In genomic region chr15:77528290-77528967, GRCh38 we compare ENCODE assay signal across 21 cellular contexts.
DNase-seq lines count a peak whose midpoint lies in the region; ATAC-seq, FAIRE-seq and TF ChIP-seq lines count a peak whose summit lies in the region.
"Had no signal": no experiment of that assay in that cellular context is flagged by ENCODE, and none has a peak within 500 bp of the region (broad histone marks: within the 10 kb centered on the region; RNA-seq: fewer than 3 reads in every experiment).

No MANE protein-coding gene starts in this region.

- H3K36me3 ChIP-seq in endodermal cell (ENCODE audit: control insufficient read depth, insufficient read depth, low read length) (no peaks in the 10 kb centered on the region), mesodermal cell (ENCODE audit: control insufficient read depth, insufficient read depth, low read length) (no peaks in the 10 kb centered on the region), upper lobe of right lung (no peaks in the 10 kb centered on the region), kidney (ENCODE audit: control insufficient read depth in 1 of 2, insufficient read depth in 2 of 2, low read length in 2 of 2) (no peaks in the 10 kb centered on the region)
- H3K36me3 ChIP-seq in effector memory CD4-positive, alpha-beta T cell (ENCODE audit: control insufficient read depth, insufficient read depth, low read length): no peaks in the 10 kb centered on the region
- H3K36me3 ChIP-seq: adrenal gland, tibial nerve had no signal

- H3K36me3 Mint-ChIP-seq in activated naive CD8-positive, alpha-beta T cell treated with anti-CD3 and anti-CD28 coated beads, Interleukin-2, amount 10 ng/mL, durations not matched to agents 7 days and 5 days: no peaks in the 10 kb centered on the region
- no peaks in the 10 kb centered on the region for H3K36me3 Mint-ChIP-seq in activated naive CD8-positive, alpha-beta T cell treated with anti-CD3 and anti-CD28 coated beads, Interleukin-2, amount 50 U/mL, for 24 hours (ENCODE audit: low read depth)
- no peaks in the 10 kb centered on the region for H3K36me3 Mint-ChIP-seq in endodermal cell (ENCODE audit: low read depth)
- H3K36me3 Mint-ChIP-seq: activated CD8-positive, alpha-beta memory T cell treated with anti-CD3 and anti-CD28 coated beads, Interleukin-2, amount 10 ng/mL, durations not matched to agents 7 days and 5 days; CD4-positive, CD25-positive, alpha-beta regulatory T cell; immature natural killer cell had no signal

- intact Hi-C loops in upper lobe of right lung (cut with DNase I) (no loop called here), kidney (cut with DNase I) (no loop called here)

- peaks cover 6% of the 10 kb centered on the region for H3K27me3 ChIP-seq in endodermal cell (ENCODE audit: control insufficient read depth, insufficient read depth, low read length, poor library complexity, severe bottlenecking)
- no peaks in the 10 kb centered on the region for H3K27me3 ChIP-seq in upper lobe of right lung
- H3K27me3 ChIP-seq in effector memory CD4-positive, alpha-beta T cell (replicated peaks; ENCODE audit: control insufficient read depth, insufficient read depth, low read length, poor library complexity, severe bottlenecking): no peaks in the 10 kb centered on the region
- H3K27me3 ChIP-seq: adrenal gland, tibial nerve had no signal

- FAIRE-seq in kidney (lab: Jason Lieb, UNC): no peak
- FAIRE-seq: A549 had no signal

- H3K4me1 Mint-ChIP-seq in activated naive CD8-positive, alpha-beta T cell treated with anti-CD3 and anti-CD28 coated beads, Interleukin-2, amount 10 ng/mL, durations not matched to agents 7 days and 5 days: no peaks in the 10 kb centered on the region
- H3K4me1 Mint-ChIP-seq in activated naive CD8-positive, alpha-beta T cell treated with anti-CD3 and anti-CD28 coated beads, Interleukin-2, amount 50 U/mL, for 24 hours: no peaks in the 10 kb centered on the region
- H3K4me1 Mint-ChIP-seq in endodermal cell: peaks cover 43% of the 10 kb centered on the region
- H3K4me1 Mint-ChIP-seq: activated CD8-positive, alpha-beta memory T cell treated with anti-CD3 and anti-CD28 coated beads, Interleukin-2, amount 10 ng/mL, durations not matched to agents 7 days and 5 days; activated T-helper 17 cell treated with anti-CD3 and anti-CD28 coated beads, Interleukin-2, amount 50 U/mL, for 72 hours; CD4-positive, CD25-positive, alpha-beta regulatory T cell; central memory CD8-positive, alpha-beta T cell; immature natural killer cell had no signal

- peaks cover 39% of the 10 kb centered on the region for H3K4me1 ChIP-seq in endodermal cell (ENCODE audit: control insufficient read depth, insufficient read depth, low read length)
- peaks cover 25% of the 10 kb centered on the region for H3K4me1 ChIP-seq in mesodermal cell (ENCODE audit: control insufficient read depth, insufficient read depth, low read length, poor library complexity, severe bottlenecking)
- peaks cover 5% of the 10 kb centered on the region for H3K4me1 ChIP-seq in upper lobe of right lung
- peaks cover 0 to 6% of the 10 kb centered on the region in 2 donors for H3K4me1 ChIP-seq in kidney (ENCODE audit: control insufficient read depth in 1 of 2, insufficient read depth in 1 of 2, low read depth in 1 of 2, low read length in 2 of 2)
- no peaks in the 10 kb centered on the region for H3K4me1 ChIP-seq in effector memory CD4-positive, alpha-beta T cell (ENCODE audit: control insufficient read depth, insufficient read depth, low read length, poor library complexity, severe bottlenecking)
- H3K4me1 ChIP-seq: A549, adrenal gland had no signal

- H3K27me3 Mint-ChIP-seq in activated naive CD8-positive, alpha-beta T cell treated with anti-CD3 and anti-CD28 coated beads, Interleukin-2, amount 10 ng/mL, durations not matched to agents 7 days and 5 days: peaks cover 6% of the 10 kb centered on the region
- no peaks in the 10 kb centered on the region for H3K27me3 Mint-ChIP-seq in activated naive CD8-positive, alpha-beta T cell treated with anti-CD3 and anti-CD28 coated beads, Interleukin-2, amount 50 U/mL, for 24 hours
- H3K27me3 Mint-ChIP-seq in endodermal cell (ENCODE audit: insufficient read depth): peaks cover 13% of the 10 kb centered on the region

- no peak overlapping the region for H3K27ac Mint-ChIP-seq in activated naive CD8-positive, alpha-beta T cell treated with anti-CD3 and anti-CD28 coated beads, Interleukin-2, amount 10 ng/mL, durations not matched to agents 7 days and 5 days
- H3K27ac Mint-ChIP-seq in activated naive CD8-positive, alpha-beta T cell treated with anti-CD3 and anti-CD28 coated beads, Interleukin-2, amount 50 U/mL, for 24 hours: no peak overlapping the region
- H3K27ac Mint-ChIP-seq in endodermal cell: no peak overlapping the region
- H3K27ac Mint-ChIP-seq: activated CD8-positive, alpha-beta memory T cell treated with anti-CD3 and anti-CD28 coated beads, Interleukin-2, amount 10 ng/mL, durations not matched to agents 7 days and 5 days; activated T-helper 17 cell treated with anti-CD3 and anti-CD28 coated beads, Interleukin-2, amount 50 U/mL, for 72 hours; CD4-positive, CD25-positive, alpha-beta regulatory T cell; immature natural killer cell; T-helper 2 cell treated with Interferon-gamma antibody and Interleukin-4, amounts not matched to agents 5 μg/mL and 100 μg/mL, for 36 hours had no signal

- no peaks in the 10 kb centered on the region for H3K9me3 ChIP-seq in endodermal cell (ENCODE audit: control insufficient read depth, low read length)
- no peaks in the 10 kb centered on the region for H3K9me3 ChIP-seq in mesodermal cell (ENCODE audit: control insufficient read depth, low read length)
- H3K9me3 ChIP-seq in upper lobe of right lung: no peaks in the 10 kb centered on the region
- no peaks in the 10 kb centered on the region for H3K9me3 ChIP-seq in kidney (ENCODE audit: control insufficient read depth in 1 of 2, low read length in 2 of 2)
- no peaks in the 10 kb centered on the region for H3K9me3 ChIP-seq in effector memory CD4-positive, alpha-beta T cell (ENCODE audit: control insufficient read depth, low read length)
- H3K9me3 ChIP-seq: A549, adrenal gland, tibial nerve had no signal

- peak overlapping the region; percentile 24 for H3K27ac ChIP-seq in endodermal cell (ENCODE audit: low read depth, low read length)
- H3K27ac ChIP-seq in mesodermal cell (ENCODE audit: low read depth, low read length, severe bottlenecking): peak overlapping the region; percentile 89
- H3K27ac ChIP-seq in upper lobe of right lung: no peak overlapping the region
- no peak overlapping the region for H3K27ac ChIP-seq in kidney (ENCODE audit: low read depth in 2 of 2, low read length in 2 of 2)
- no peak overlapping the region for H3K27ac ChIP-seq in effector memory CD4-positive, alpha-beta T cell (ENCODE audit: insufficient read depth, low read length, poor library complexity, severe bottlenecking)
- H3K27ac ChIP-seq: A549, adrenal gland had no signal

- no peaks in the 10 kb centered on the region for H3K9me3 Mint-ChIP-seq in activated naive CD8-positive, alpha-beta T cell treated with anti-CD3 and anti-CD28 coated beads, Interleukin-2, amount 10 ng/mL, durations not matched to agents 7 days and 5 days
- no peaks in the 10 kb centered on the region for H3K9me3 Mint-ChIP-seq in activated naive CD8-positive, alpha-beta T cell treated with anti-CD3 and anti-CD28 coated beads, Interleukin-2, amount 50 U/mL, for 24 hours
- no peaks in the 10 kb centered on the region for H3K9me3 Mint-ChIP-seq in endodermal cell
- H3K9me3 Mint-ChIP-seq: activated T-helper 17 cell treated with anti-CD3 and anti-CD28 coated beads, Interleukin-2, amount 50 U/mL, for 72 hours; CD4-positive, CD25-positive, alpha-beta regulatory T cell; central memory CD8-positive, alpha-beta T cell; immature natural killer cell; T-helper 2 cell treated with Interferon-gamma antibody and Interleukin-4, amounts not matched to agents 5 μg/mL and 100 μg/mL, for 36 hours had no signal

- WGBS in endodermal cell (ENCODE audit: insufficient coverage in 1 of 2, insufficient read length in 1 of 2), 2 experiments: 77 to 99% methylated on average over 7 to 12 of the region's 12 CpGs
- WGBS in mesodermal cell (ENCODE audit: insufficient coverage in 2 of 2), 2 experiments: 79 to 85% methylated on average over 7 to 10 of the region's 12 CpGs

- ATAC-seq in activated naive CD8-positive, alpha-beta T cell treated with anti-CD3 and anti-CD28 coated beads, Interleukin-2, amount 10 ng/mL, durations not matched to agents 7 days and 5 days (ENCODE audit: low read depth): no peak
- no peak for ATAC-seq in activated naive CD8-positive, alpha-beta T cell treated with anti-CD3 and anti-CD28 coated beads, Interleukin-2, amount 50 U/mL, for 24 hours
- no peak for ATAC-seq in upper lobe of right lung
- ATAC-seq in GM18870 (IDR thresholded peaks at IDR 0.05; ENCODE audit: unreplicated experiment): no peak
- ATAC-seq: activated CD8-positive, alpha-beta memory T cell treated with anti-CD3 and anti-CD28 coated beads, Interleukin-2, amount 10 ng/mL, durations not matched to agents 7 days and 5 days; activated T-helper 17 cell treated with anti-CD3 and anti-CD28 coated beads, Interleukin-2, amount 50 U/mL, for 72 hours had no signal

- H3K4me3 Mint-ChIP-seq in activated naive CD8-positive, alpha-beta T cell treated with anti-CD3 and anti-CD28 coated beads, Interleukin-2, amount 10 ng/mL, durations not matched to agents 7 days and 5 days: no peak overlapping the region
- no peak overlapping the region for H3K4me3 Mint-ChIP-seq in activated naive CD8-positive, alpha-beta T cell treated with anti-CD3 and anti-CD28 coated beads, Interleukin-2, amount 50 U/mL, for 24 hours
- H3K4me3 Mint-ChIP-seq in endodermal cell: no peak overlapping the region
- H3K4me3 Mint-ChIP-seq: activated CD8-positive, alpha-beta memory T cell treated with anti-CD3 and anti-CD28 coated beads, Interleukin-2, amount 10 ng/mL, durations not matched to agents 7 days and 5 days; activated T-helper 17 cell treated with anti-CD3 and anti-CD28 coated beads, Interleukin-2, amount 50 U/mL, for 72 hours; CD4-positive, CD25-positive, alpha-beta regulatory T cell; central memory CD8-positive, alpha-beta T cell; immature natural killer cell; T-helper 2 cell treated with Interferon-gamma antibody and Interleukin-4, amounts not matched to agents 5 μg/mL and 100 μg/mL, for 36 hours had no signal

- POLR2A ChIA-PET in activated naive CD8-positive, alpha-beta T cell treated with anti-CD3 and anti-CD28 coated beads, Interleukin-2, amount 10 ng/mL, durations not matched to agents 7 days and 5 days (lab: Charles Lee): no interaction called here

- TF ChIP-seq CTCF in endodermal cell (conservative IDR thresholded peaks at IDR 0.05) (peak; percentile 31), upper lobe of right lung (IDR thresholded peaks at IDR 0.05) (no peak), kidney (IDR thresholded peaks at IDR 0.05; ENCODE audit: borderline replicate concordance, extremely low read depth, insufficient read depth) (no peak)

- DNase-seq in activated naive CD8-positive, alpha-beta T cell treated with anti-CD3 and anti-CD28 coated beads, Interleukin-2, amount 10 ng/mL, durations not matched to agents 7 days and 5 days: peak; percentile 10
- no peak for DNase-seq in activated naive CD8-positive, alpha-beta T cell treated with anti-CD3 and anti-CD28 coated beads, Interleukin-2, amount 50 U/mL, for 24 hours
- DNase-seq in endodermal cell (peak; percentile 74), upper lobe of right lung (peak; percentile 51), kidney (no peak)
- no peak for DNase-seq in effector memory CD4-positive, alpha-beta T cell
- DNase-seq: activated CD8-positive, alpha-beta memory T cell treated with anti-CD3 and anti-CD28 coated beads, Interleukin-2, amount 10 ng/mL, durations not matched to agents 7 days and 5 days; adrenal gland; CD4-positive, CD25-positive, alpha-beta regulatory T cell; DMS53; immature natural killer cell; mammary epithelial cell; SHP77; stimulated activated naive CD4-positive, alpha-beta T cell treated with Interleukin-2 at 50 U/mL for 16 hours had no signal

- H3K4me3 ChIP-seq in endodermal cell (ENCODE audit: low read length): no peak overlapping the region
- no peak overlapping the region for H3K4me3 ChIP-seq in mesodermal cell (ENCODE audit: extremely low read depth, insufficient read depth, low read length, poor library complexity, severe bottlenecking)
- no peak overlapping the region for H3K4me3 ChIP-seq in upper lobe of right lung
- H3K4me3 ChIP-seq in kidney (ENCODE audit: low read length in 2 of 2): no peak overlapping the region
- H3K4me3 ChIP-seq in effector memory CD4-positive, alpha-beta T cell (ENCODE audit: insufficient read depth, low read depth, low read length, poor library complexity, severe bottlenecking): no peak overlapping the region
- H3K4me3 ChIP-seq: A549, adrenal gland, tibial nerve had no signal

- H3K9ac ChIP-seq in endodermal cell (ENCODE audit: extremely low read depth, low read length, poor library complexity, severe bottlenecking) (no peak overlapping the region), kidney (ENCODE audit: low read length in 2 of 2) (no peak overlapping the region)

Comparison
In these comparisons a context has a peak if more than half of its experiments do, and no peak if none do; other contexts are left out.
1. DNase-seq: peak in activated naive CD8-positive, alpha-beta T cell treated with anti-CD3 and anti-CD28 coated beads, Interleukin-2, amount 10 ng/mL, durations not matched to agents 7 days and 5 days (single experiment), endodermal cell (single experiment) and upper lobe of right lung (single experiment); none in activated naive CD8-positive, alpha-beta T cell treated with anti-CD3 and anti-CD28 coated beads, Interleukin-2, amount 50 U/mL, for 24 hours (single experiment), kidney (single experiment) and effector memory CD4-positive, alpha-beta T cell (0 of 3).
2. H3K27ac ChIP-seq: peak in endodermal cell (single experiment) and mesodermal cell (single experiment); none in upper lobe of right lung (single experiment), kidney (0 of 2) and effector memory CD4-positive, alpha-beta T cell (single experiment).